ENCODE assay signal across 12 cellular contexts in genomic region chr9:108580021-108580439, GRCh38.
DNase-seq lines count a peak whose midpoint lies in the region; FAIRE-seq and TF ChIP-seq lines count a peak whose summit lies in the region.
"Had no signal": no experiment of that assay in that cellular context is flagged by ENCODE, and none has a peak within 500 bp of the region (broad histone marks: within the 10 kb centered on the region; RNA-seq: fewer than 3 reads in every experiment).

No MANE protein-coding gene starts in this region.

- no peaks in the 10 kb centered on the region for H3K36me3 Mint-ChIP-seq in activated T-cell treated with anti-CD3 and anti-CD28 coated beads, Interleukin-2, amount 50 U/mL, for 24 hours (ENCODE audit: low read depth)
- H3K36me3 Mint-ChIP-seq: IgD-negative memory B cell had no signal

- DNase-seq in AG10803 (ENCODE audit: low read depth), result peak; percentile 64
- DNase-seq in HTR-8/SVneo (ENCODE audit: insufficient read length, low spot score), result peak; percentile 6
- peak in 6 of 7 donors; percentile 54 to 87 (median 66) for DNase-seq in adrenal gland
- DNase-seq in kidney epithelial cell (ENCODE audit: low read depth), result peak; percentile 28
- no peak for DNase-seq in activated T-cell treated with anti-CD3 and anti-CD28 coated beads, Interleukin-2, amount 50 U/mL, for 24 hours
- DNase-seq in tibial artery, result no peak
- DNase-seq in GM10266 (ENCODE audit: extremely low spot score), result no peak
- no peak for DNase-seq in NK-92 treated with Interleukin-12 subunit alpha and Interleukin-12 subunit beta, amount 100 ng/mL, for 24 hours (lab: John Stamatoyannopoulos, UW)
- DNase-seq: kidney, NCI-H510A treated with DMSO at 0.1 percent for 48 hours had no signal

- no peaks in the 10 kb centered on the region for H3K4me1 Mint-ChIP-seq in activated T-cell treated with anti-CD3 and anti-CD28 coated beads, Interleukin-2, amount 50 U/mL, for 24 hours (ENCODE audit: low read depth)
- H3K4me1 Mint-ChIP-seq: IgD-negative memory B cell had no signal

- no peak overlapping the region for H3K4me3 Mint-ChIP-seq in activated T-cell treated with anti-CD3 and anti-CD28 coated beads, Interleukin-2, amount 50 U/mL, for 24 hours
- H3K4me3 Mint-ChIP-seq: IgD-negative memory B cell had no signal

- no peaks in the 10 kb centered on the region for H3K36me3 ChIP-seq in adrenal gland (replicated peaks in 1 of 2)
- H3K36me3 ChIP-seq in kidney epithelial cell (ENCODE audit: control insufficient read depth, insufficient read depth, low read length), result no peaks in the 10 kb centered on the region
- H3K36me3 ChIP-seq in tibial artery, result no peaks in the 10 kb centered on the region

- FAIRE-seq in HTR-8/SVneo (lab: Jason Lieb, UNC), result no peak
- FAIRE-seq: endometrium, kidney had no signal

- intact Hi-C loops in adrenal gland (cut with DNase I) (no loop called here), tibial artery (cut with DNase I; ENCODE audit: low total_unique reads) (no loop called here)

- H3K4me3 ChIP-seq in AG10803 (ENCODE audit: low read length) (no peak overlapping the region), adrenal gland (no peak overlapping the region), kidney epithelial cell (ENCODE audit: low read depth, low read length) (no peak overlapping the region), tibial artery (no peak overlapping the region)

- H3K4me1 ChIP-seq in adrenal gland (replicated peaks in 1 of 2) (no peaks in the 10 kb centered on the region), tibial artery (no peaks in the 10 kb centered on the region)

- no peaks in the 10 kb centered on the region for H3K9me3 ChIP-seq in adrenal gland (replicated peaks in 1 of 3)
- H3K9me3 ChIP-seq in tibial artery, result no peaks in the 10 kb centered on the region

- no peak for TF ChIP-seq POLR2A in adrenal gland (IDR thresholded peaks at IDR 0.05)

- H3K27ac ChIP-seq in adrenal gland (no peak overlapping the region), tibial artery (no peak overlapping the region)

- H3K9me3 Mint-ChIP-seq in activated T-cell treated with anti-CD3 and anti-CD28 coated beads, Interleukin-2, amount 50 U/mL, for 24 hours, result no peaks in the 10 kb centered on the region
- H3K9me3 Mint-ChIP-seq: IgD-negative memory B cell had no signal

- H3K27me3 ChIP-seq in adrenal gland, result no peaks in the 10 kb centered on the region
- no peaks in the 10 kb centered on the region for H3K27me3 ChIP-seq in kidney epithelial cell (ENCODE audit: control insufficient read depth, insufficient read depth, low read length)
- peaks cover 0 to 3% of the 10 kb centered on the region in 2 donors for H3K27me3 ChIP-seq in tibial artery

- no peak overlapping the region for H3K27ac Mint-ChIP-seq in activated T-cell treated with anti-CD3 and anti-CD28 coated beads, Interleukin-2, amount 50 U/mL, for 24 hours
- H3K27ac Mint-ChIP-seq: IgD-negative memory B cell had no signal

- no peaks in the 10 kb centered on the region for H3K27me3 Mint-ChIP-seq in activated T-cell treated with anti-CD3 and anti-CD28 coated beads, Interleukin-2, amount 50 U/mL, for 24 hours

- WGBS in adrenal gland, 4 donors, result 14 to 34% (median 26%) methylated on average over 1 to 2 of the region's 2 CpGs

- TF ChIP-seq CTCF in AG10803 (conservative IDR thresholded peaks at IDR 0.05; ENCODE audit: low read length) (no peak), adrenal gland (IDR thresholded peaks at IDR 0.05) (no peak), kidney epithelial cell (IDR thresholded peaks at IDR 0.05; ENCODE audit: insufficient read depth, low read length, poor library complexity, severe bottlenecking) (no peak), tibial artery (IDR thresholded peaks at IDR 0.05) (no peak), GM10266 (IDR thresholded peaks at IDR 0.05; ENCODE audit: control insufficient read depth, insufficient read depth, low read depth, missing control alignments) (no peak)

Comparison
In these comparisons a context has a peak if more than half of its experiments do, and no peak if none do; other contexts are left out.
1. DNase-seq: peak in AG10803 (single experiment), HTR-8/SVneo (single experiment), adrenal gland (6 of 7) and kidney epithelial cell (single experiment); none in activated T-cell treated with anti-CD3 and anti-CD28 coated beads, Interleukin-2, amount 50 U/mL, for 24 hours (single experiment), tibial artery (0 of 2), GM10266 (single experiment) and NK-92 treated with Interleukin-12 subunit alpha and Interleukin-12 subunit beta, amount 100 ng/mL, for 24 hours (single experiment).